Comparison of ENCODE assay signal across 8 cellular contexts in genomic region chr7:25893436-25893835, GRCh38.
DNase-seq lines count a peak whose midpoint lies in the region; ATAC-seq, FAIRE-seq and TF ChIP-seq lines count a peak whose summit lies in the region.

No MANE protein-coding gene starts in this region.

- H3K9me3 ChIP-seq in suprapubic skin, result no peaks in the 10 kb centered on the region

- peaks cover 2% of the 10 kb centered on the region for H3K36me3 Mint-ChIP-seq in activated T-cell treated with anti-CD3 and anti-CD28 coated beads, Interleukin-2, amount 50 U/mL, for 24 hours (ENCODE audit: low read depth)
- H3K36me3 Mint-ChIP-seq in T-cell, result no peaks in the 10 kb centered on the region
- H3K36me3 Mint-ChIP-seq in immature natural killer cell, result no peaks in the 10 kb centered on the region

- peak overlapping the region; percentile 61 for H3K27ac Mint-ChIP-seq in activated T-cell treated with anti-CD3 and anti-CD28 coated beads, Interleukin-2, amount 50 U/mL, for 24 hours
- H3K27ac Mint-ChIP-seq in T-cell (no peak overlapping the region), immature natural killer cell (peak overlapping the region in 2 of 6 donors; percentile 72 to 78)

- H3K27me3 Mint-ChIP-seq in activated T-cell treated with anti-CD3 and anti-CD28 coated beads, Interleukin-2, amount 50 U/mL, for 24 hours, result peaks cover 27% of the 10 kb centered on the region
- peaks cover 5 to 14% of the 10 kb centered on the region in 2 donors for H3K27me3 Mint-ChIP-seq in T-cell
- peaks cover 2 to 17% (median 5%) of the 10 kb centered on the region in 3 donors for H3K27me3 Mint-ChIP-seq in immature natural killer cell (ENCODE audit: low read depth in 3 of 3)

- no peak for TF ChIP-seq EP300 in suprapubic skin (IDR thresholded peaks at IDR 0.05)

- WGBS in suprapubic skin, result 0% methylated on average over 1 of the region's 1 CpG

- peaks cover 16% of the 10 kb centered on the region for H3K27me3 ChIP-seq in suprapubic skin

- peaks cover 23% of the 10 kb centered on the region for H3K4me1 ChIP-seq in suprapubic skin

- TF ChIP-seq CTCF in suprapubic skin (IDR thresholded peaks at IDR 0.05), result no peak

- CTCF ChIA-PET in T-cell (lab: Charles Lee), result interaction anchor here (0.6 to 4.6 kb wide), 52 partner anchors 8 to 1858 kb away, joined by 3 to 86 read pairs (median 4); partner anchors contain the start of gene NFE2L3 (in 1 of the 2)

- H3K4me1 Mint-ChIP-seq in activated T-cell treated with anti-CD3 and anti-CD28 coated beads, Interleukin-2, amount 50 U/mL, for 24 hours (ENCODE audit: low read depth), result peaks cover 31% of the 10 kb centered on the region
- H3K4me1 Mint-ChIP-seq in T-cell (peaks cover 23 to 27% (median 24%) of the 10 kb centered on the region in 3 donors), immature natural killer cell (peaks cover 24 to 34% of the 10 kb centered on the region in 2 donors)

- peak overlapping the region; percentile 74 for H3K4me3 Mint-ChIP-seq in activated T-cell treated with anti-CD3 and anti-CD28 coated beads, Interleukin-2, amount 50 U/mL, for 24 hours
- H3K4me3 Mint-ChIP-seq in T-cell (peak overlapping the region; percentile 82 to 93 (median 89)), immature natural killer cell (peak overlapping the region; percentile 90 to 97 (median 91))

- DNase-seq in activated T-cell treated with anti-CD3 and anti-CD28 coated beads, Interleukin-2, amount 50 U/mL, for 24 hours, result no peak
- no peak for DNase-seq in activated T-cell treated with anti-CD3 and anti-CD28 coated beads, Interleukin-2, amount 50 U/mL, for 1 hour
- DNase-seq in T-cell, result no peak
- no peak for DNase-seq in immature natural killer cell
- no peak for DNase-seq in suprapubic skin (ENCODE audit: low spot score in 2 of 2)
- no peak for DNase-seq in HTR-8/SVneo (ENCODE audit: insufficient read length, low spot score)

- no peak for TF ChIP-seq POLR2A in suprapubic skin (IDR thresholded peaks at IDR 0.05)

- H3K36me3 ChIP-seq in suprapubic skin, result no peaks in the 10 kb centered on the region

- ATAC-seq in T-cell (replicated peaks in 1 of 4) (no peak), HG02678 (IDR thresholded peaks at IDR 0.05; ENCODE audit: unreplicated experiment) (no peak), HG03045 (IDR thresholded peaks at IDR 0.05; ENCODE audit: unreplicated experiment) (no peak)

- peak overlapping the region; percentile 50 for H3K4me3 ChIP-seq in suprapubic skin

- no peak overlapping the region for H3K27ac ChIP-seq in suprapubic skin

- no peaks in the 10 kb centered on the region for H3K9me3 Mint-ChIP-seq in activated T-cell treated with anti-CD3 and anti-CD28 coated beads, Interleukin-2, amount 50 U/mL, for 24 hours
- no peaks in the 10 kb centered on the region for H3K9me3 Mint-ChIP-seq in T-cell
- no peaks in the 10 kb centered on the region for H3K9me3 Mint-ChIP-seq in immature natural killer cell

- FAIRE-seq in HTR-8/SVneo (lab: Jason Lieb, UNC), result no peak

- POLR2A ChIA-PET in T-cell (lab: Charles Lee), result interaction anchor here in 1 of 2 donors (0.9 to 1.7 kb wide), 4 partner anchors 298 to 472 kb away, joined by 5 to 13 read pairs (median 6); no protein-coding TSS in a partner anchor
